ENCODE assay signal across 19 cellular contexts in the genomic region with DNA sequence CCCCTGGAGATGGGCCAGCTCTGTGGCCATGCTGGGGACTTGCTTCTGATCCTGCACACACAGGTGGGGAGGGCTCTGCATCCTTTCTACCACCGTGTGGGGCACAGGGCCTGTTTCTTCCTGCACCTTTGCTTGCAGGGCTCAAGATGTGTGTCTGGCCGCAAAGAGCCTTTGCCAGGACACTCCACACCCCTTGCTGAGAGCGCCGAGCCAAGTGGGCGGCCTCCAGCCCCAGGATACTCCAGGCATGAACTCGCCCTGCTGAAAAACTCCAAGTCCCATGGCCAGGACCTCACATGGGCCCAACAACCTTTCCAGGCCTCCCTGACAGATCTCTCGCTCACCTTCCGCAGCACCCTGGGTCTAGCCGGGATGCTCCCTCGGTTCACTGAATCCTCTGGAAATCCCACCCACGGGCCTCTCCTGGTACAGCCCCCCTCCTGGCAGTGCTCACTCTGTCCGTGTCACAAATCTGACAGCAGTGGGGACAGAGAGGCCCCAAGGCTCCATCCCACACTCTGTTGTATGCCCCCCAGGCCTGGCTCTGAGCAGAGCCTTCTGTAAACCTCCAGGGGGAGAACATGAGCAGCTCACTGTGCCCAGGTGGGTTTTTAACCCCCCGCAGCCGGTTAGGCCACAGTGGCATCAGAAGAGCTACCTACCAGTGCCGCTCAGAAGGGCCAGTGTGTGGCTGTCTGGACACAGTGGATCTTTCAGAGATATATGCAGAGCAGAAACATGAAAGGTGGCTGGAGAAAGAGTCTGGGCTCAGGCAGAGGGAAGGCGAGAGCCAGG. TPM values are rescaled to one million over a fixed set of nuclear protein-coding genes. Genes with fewer than 3 reads are reported as not detected.
DNase-seq lines count a peak whose midpoint lies in the region; ATAC-seq, FAIRE-seq and TF ChIP-seq lines count a peak whose summit lies in the region.
"Had no signal": no experiment of that assay in that cellular context is flagged by ENCODE, and none has a peak within 500 bp of the region (broad histone marks: within the 10 kb centered on the region; RNA-seq: fewer than 3 reads in every experiment).

No MANE protein-coding gene starts in this region.

- H3K4me2 ChIP-seq in astrocyte (ENCODE audit: low read length), result peak overlapping the region; percentile 63
- no peak overlapping the region for H3K4me2 ChIP-seq in hepatocyte
- H3K4me2 ChIP-seq in smooth muscle cell, result peak overlapping the region; percentile 56

- ATAC-seq in HG02610 (IDR thresholded peaks at IDR 0.05; ENCODE audit: unreplicated experiment), result no peak
- ATAC-seq: CD8-positive, alpha-beta T cell; left lobe of liver; natural killer cell had no signal

- peak overlapping the region; percentile 20 for H3K9ac ChIP-seq in astrocyte (ENCODE audit: low read length)
- H3K9ac ChIP-seq in smooth muscle cell (ENCODE audit: low read depth), result no peak overlapping the region

- DNase-seq in HFF-Myc (ENCODE audit: extremely low read depth, low read depth) (no peak), astrocyte (ENCODE audit: low read depth) (no peak), hepatocyte (ENCODE audit: low spot score) (no peak), smooth muscle cell (lab: John Stamatoyannopoulos, UW; ENCODE audit: unreplicated experiment) (no peak), NCI-H187 treated with DMSO at 0.1 percent for 48 hours (lab: John Stamatoyannopoulos, UW) (no peak)
- no peak for DNase-seq in stimulated activated CD4-positive, alpha-beta T cell treated with anti-CD3 and anti-CD28 coated beads, Interleukin-4, amount 100 ng/mL, for 4 hours
- no peak for DNase-seq in activated naive CD4-positive, alpha-beta T cell treated with anti-CD3 and anti-CD28 coated beads, Interleukin-2, amount 50 U/mL, for 16 hours
- DNase-seq: CD8-positive, alpha-beta T cell; GDM1; natural killer cell; NCI-H187; NCI-H774; right lobe of liver; stimulated activated naive CD4-positive, alpha-beta T cell treated with Interleukin-2 at 50 U/mL for 16 hours had no signal

- no peaks in the 10 kb centered on the region for H3K36me3 ChIP-seq in astrocyte (ENCODE audit: insufficient read depth, low read length)
- H3K36me3 ChIP-seq in hepatocyte (replicated peaks; ENCODE audit: insufficient read depth, low read depth), result no peaks in the 10 kb centered on the region
- H3K36me3 ChIP-seq in smooth muscle cell (ENCODE audit: low read depth), result no peaks in the 10 kb centered on the region
- H3K36me3 ChIP-seq: cardiac muscle cell, right lobe of liver had no signal

- H3K4me3 ChIP-seq in HFF-Myc (replicated peaks; ENCODE audit: low read depth, low read length) (no peak overlapping the region), astrocyte (ENCODE audit: insufficient read depth, low read depth, low read length) (no peak overlapping the region), hepatocyte (no peak overlapping the region), smooth muscle cell (no peak overlapping the region)
- H3K4me3 ChIP-seq: cardiac muscle cell, right lobe of liver had no signal

- no peaks in the 10 kb centered on the region for H3F3A ChIP-seq in smooth muscle cell (ENCODE audit: low read depth)

- peaks cover 22% of the 10 kb centered on the region for H4K20me1 ChIP-seq in astrocyte (ENCODE audit: insufficient read depth, low read length)
- no peaks in the 10 kb centered on the region for H4K20me1 ChIP-seq in hepatocyte (ENCODE audit: insufficient read depth, poor library complexity, severe bottlenecking)
- H4K20me1 ChIP-seq in smooth muscle cell (ENCODE audit: low read depth), result peaks cover 3% of the 10 kb centered on the region

- no peaks in the 10 kb centered on the region for H3K27me3 ChIP-seq in astrocyte (ENCODE audit: insufficient read depth, low read length)
- no peaks in the 10 kb centered on the region for H3K27me3 ChIP-seq in hepatocyte
- no peaks in the 10 kb centered on the region for H3K27me3 ChIP-seq in smooth muscle cell (ENCODE audit: low read depth)
- H3K27me3 ChIP-seq: cardiac muscle cell, right lobe of liver had no signal

- no peaks in the 10 kb centered on the region for H3K9me3 Mint-ChIP-seq in astrocyte (ENCODE audit: unreplicated experiment)
- H3K9me3 Mint-ChIP-seq: CD8-positive, alpha-beta T cell; natural killer cell had no signal

- 88% methylated on average over 16 of the region's 16 CpGs for WGBS in hepatocyte (ENCODE audit: low lambda C conversion rate, missing lambda C conversion rate)
- 83% methylated on average over 15 of the region's 16 CpGs for WGBS in smooth muscle cell (ENCODE audit: low lambda C conversion rate)

- H3K36me3 Mint-ChIP-seq in astrocyte (ENCODE audit: low read depth, unreplicated experiment), result no peaks in the 10 kb centered on the region
- H3K36me3 Mint-ChIP-seq: CD8-positive, alpha-beta T cell; natural killer cell had no signal

- H2AFZ ChIP-seq in astrocyte (ENCODE audit: low read depth, low read length), result no peak overlapping the region
- H2AFZ ChIP-seq in hepatocyte, result no peak overlapping the region
- H2AFZ ChIP-seq in smooth muscle cell (ENCODE audit: low read depth), result no peak overlapping the region

- peak overlapping the region; percentile 11 for H3K27ac ChIP-seq in astrocyte (ENCODE audit: low read depth, low read length)
- H3K27ac ChIP-seq in hepatocyte, result no peak overlapping the region
- no peak overlapping the region for H3K27ac ChIP-seq in smooth muscle cell (ENCODE audit: low read depth)
- H3K27ac ChIP-seq: cardiac muscle cell, right lobe of liver had no signal

- no peak for FAIRE-seq in astrocyte (lab: Jason Lieb, UNC)

- H3K79me2 ChIP-seq in astrocyte (ENCODE audit: insufficient read depth, low read length), result no peaks in the 10 kb centered on the region
- no peaks in the 10 kb centered on the region for H3K79me2 ChIP-seq in hepatocyte
- no peaks in the 10 kb centered on the region for H3K79me2 ChIP-seq in smooth muscle cell (ENCODE audit: low read depth)

- H3K27me3 Mint-ChIP-seq in astrocyte (ENCODE audit: low read depth, unreplicated experiment), result no peaks in the 10 kb centered on the region

- peak; percentile 29 for TF ChIP-seq CTCF in HFF-Myc (IDR thresholded peaks at IDR 0.05; ENCODE audit: low read depth, low read length, missing control alignments)
- no peak for TF ChIP-seq CTCF in astrocyte (IDR thresholded peaks at IDR 0.05; ENCODE audit: insufficient read depth, low read depth, low read length)
- peak; percentile 6 for TF ChIP-seq CTCF in hepatocyte (IDR thresholded peaks at IDR 0.05; ENCODE audit: poor library complexity)
- peak; percentile 22 for TF ChIP-seq CTCF in smooth muscle cell (IDR thresholded peaks at IDR 0.05; ENCODE audit: borderline replicate concordance, insufficient read depth, poor library complexity, severe bottlenecking)

- H3K9me2 ChIP-seq in hepatocyte (replicated peaks; ENCODE audit: insufficient read depth), result no peaks in the 10 kb centered on the region

- no peaks in the 10 kb centered on the region for H3K9me3 ChIP-seq in astrocyte (ENCODE audit: insufficient read depth, low read depth, low read length)
- H3K9me3 ChIP-seq in hepatocyte (ENCODE audit: low read depth), result no peaks in the 10 kb centered on the region
- H3K9me3 ChIP-seq in smooth muscle cell (replicated peaks; ENCODE audit: low read depth), result no peaks in the 10 kb centered on the region
- H3K9me3 ChIP-seq: right lobe of liver had no signal

- peaks cover 38% of the 10 kb centered on the region for H3K4me1 Mint-ChIP-seq in astrocyte (ENCODE audit: low read depth, unreplicated experiment)

- H3K27ac Mint-ChIP-seq in astrocyte (ENCODE audit: unreplicated experiment), result peak overlapping the region; percentile 58
- H3K27ac Mint-ChIP-seq: CD8-positive, alpha-beta T cell; natural killer cell had no signal

- H3K4me1 ChIP-seq in astrocyte (ENCODE audit: insufficient read depth, low read length) (peaks cover 45% of the 10 kb centered on the region), hepatocyte (ENCODE audit: insufficient read depth) (peaks cover 38% of the 10 kb centered on the region), smooth muscle cell (ENCODE audit: low read depth) (peaks cover 17% of the 10 kb centered on the region)
- H3K4me1 ChIP-seq: right lobe of liver had no signal

- no peak overlapping the region for H3K4me3 Mint-ChIP-seq in astrocyte (ENCODE audit: unreplicated experiment)
- H3K4me3 Mint-ChIP-seq: CD8-positive, alpha-beta T cell; natural killer cell had no signal

RNA-seq across cellular contexts. Expression of gene GPR153, which starts 11.8 kb away (rescaled TPM):
- 3.0 and 3.7 TPM in 2 replicates for total RNA-seq in astrocyte
- total RNA-seq in hepatocyte, result 6.9 and 9.1 TPM in 2 replicates
- polyA plus RNA-seq in hepatocyte, result 7.1 and 13.5 TPM in 2 replicates
- 6.4 and 8.2 TPM in 2 replicates for total RNA-seq in smooth muscle cell
- polyA plus RNA-seq in smooth muscle cell, result 15.5 and 15.8 TPM in 2 replicates

RNA-seq across cellular contexts. Expression of gene HES3, which starts 28.7 kb away (rescaled TPM):
- not detected in 2 replicates for total RNA-seq in astrocyte
- not detected in 2 replicates for total RNA-seq in hepatocyte
- not detected in 2 replicates for polyA plus RNA-seq in hepatocyte
- not detected in 2 replicates for total RNA-seq in smooth muscle cell
- polyA plus RNA-seq in smooth muscle cell, result not detected in 2 replicates
- total RNA-seq: cardiac muscle cell; CD8-positive, alpha-beta T cell; H4; left lobe of liver; natural killer cell; right lobe of liver; SK-MEL-5 had no signal
- polyA plus RNA-seq: cardiac muscle cell had no signal

RNA-seq across cellular contexts. Expression of gene ICMT, which starts 36.9 kb away (rescaled TPM):
- total RNA-seq in astrocyte, result 58.1 and 59.5 TPM in 2 replicates
- total RNA-seq in hepatocyte, result 60.1 and 62.4 TPM in 2 replicates
- 32.2 and 40.3 TPM in 2 replicates for polyA plus RNA-seq in hepatocyte
- 55.1 and 66.8 TPM in 2 replicates for total RNA-seq in smooth muscle cell
- 34.7 and 36.6 TPM in 2 replicates for polyA plus RNA-seq in smooth muscle cell
